Comparison of ENCODE assay signal across 1 cellular context in the genomic region with DNA sequence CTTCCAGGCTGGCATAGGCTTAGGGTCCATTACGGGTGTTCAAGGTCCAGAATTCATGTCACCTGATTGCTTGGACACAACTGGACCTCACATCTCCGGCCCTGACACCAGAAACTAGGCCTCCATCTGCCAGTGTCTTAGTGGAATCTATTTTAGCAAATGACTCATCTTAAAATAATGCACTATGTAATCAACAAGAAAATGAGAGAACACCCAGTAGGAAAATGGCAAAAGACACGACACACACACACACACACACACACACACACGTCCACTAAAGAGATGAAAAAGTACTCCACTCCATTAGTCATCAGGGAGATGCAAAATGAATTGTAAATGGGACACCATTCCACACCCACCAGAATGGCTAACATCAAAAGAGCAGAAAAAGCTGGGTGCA.
A peak's percentile ranks its signal among the peaks of the same experiment; 100 is the strongest.
TF ChIP-seq lines count a peak whose summit lies in the region.

No MANE protein-coding gene starts in this region.

TF ChIP-seq in HEK293, 187 proteins besides CTCF, POLR2A, EP300 and RAD21 (continued from another document and continues in another):
- TF ChIP-seq, protein P1, sequence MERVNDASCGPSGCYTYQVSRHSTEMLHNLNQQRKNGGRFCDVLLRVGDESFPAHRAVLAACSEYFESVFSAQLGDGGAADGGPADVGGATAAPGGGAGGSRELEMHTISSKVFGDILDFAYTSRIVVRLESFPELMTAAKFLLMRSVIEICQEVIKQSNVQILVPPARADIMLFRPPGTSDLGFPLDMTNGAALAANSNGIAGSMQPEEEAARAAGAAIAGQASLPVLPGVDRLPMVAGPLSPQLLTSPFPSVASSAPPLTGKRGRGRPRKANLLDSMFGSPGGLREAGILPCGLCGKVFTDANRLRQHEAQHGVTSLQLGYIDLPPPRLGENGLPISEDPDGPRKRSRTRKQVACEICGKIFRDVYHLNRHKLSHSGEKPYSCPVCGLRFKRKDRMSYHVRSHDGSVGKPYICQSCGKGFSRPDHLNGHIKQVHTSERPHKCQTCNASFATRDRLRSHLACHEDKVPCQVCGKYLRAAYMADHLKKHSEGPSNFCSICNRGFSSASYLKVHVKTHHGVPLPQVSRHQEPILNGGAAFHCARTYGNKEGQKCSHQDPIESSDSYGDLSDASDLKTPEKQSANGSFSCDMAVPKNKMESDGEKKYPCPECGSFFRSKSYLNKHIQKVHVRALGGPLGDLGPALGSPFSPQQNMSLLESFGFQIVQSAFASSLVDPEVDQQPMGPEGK (tag by site-specific recombination; IDR thresholded peaks at IDR 0.05): 0 out of 2 replicates have a peak, but pooled peaks have one; percentile 19
- TF ChIP-seq, protein P2, sequence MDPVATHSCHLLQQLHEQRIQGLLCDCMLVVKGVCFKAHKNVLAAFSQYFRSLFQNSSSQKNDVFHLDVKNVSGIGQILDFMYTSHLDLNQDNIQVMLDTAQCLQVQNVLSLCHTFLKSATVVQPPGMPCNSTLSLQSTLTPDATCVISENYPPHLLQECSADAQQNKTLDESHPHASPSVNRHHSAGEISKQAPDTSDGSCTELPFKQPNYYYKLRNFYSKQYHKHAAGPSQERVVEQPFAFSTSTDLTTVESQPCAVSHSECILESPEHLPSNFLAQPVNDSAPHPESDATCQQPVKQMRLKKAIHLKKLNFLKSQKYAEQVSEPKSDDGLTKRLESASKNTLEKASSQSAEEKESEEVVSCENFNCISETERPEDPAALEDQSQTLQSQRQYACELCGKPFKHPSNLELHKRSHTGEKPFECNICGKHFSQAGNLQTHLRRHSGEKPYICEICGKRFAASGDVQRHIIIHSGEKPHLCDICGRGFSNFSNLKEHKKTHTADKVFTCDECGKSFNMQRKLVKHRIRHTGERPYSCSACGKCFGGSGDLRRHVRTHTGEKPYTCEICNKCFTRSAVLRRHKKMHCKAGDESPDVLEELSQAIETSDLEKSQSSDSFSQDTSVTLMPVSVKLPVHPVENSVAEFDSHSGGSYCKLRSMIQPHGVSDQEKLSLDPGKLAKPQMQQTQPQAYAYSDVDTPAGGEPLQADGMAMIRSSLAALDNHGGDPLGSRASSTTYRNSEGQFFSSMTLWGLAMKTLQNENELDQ (tag by site-specific recombination; IDR thresholded peaks at IDR 0.05; ENCODE audit: low read depth): no peak
- TF ChIP-seq ZNF621 (tag by site-specific recombination; IDR thresholded peaks at IDR 0.05) (0 out of 2 replicates have a peak, but pooled peaks have one; percentile 36), ZNF747 (tag by site-specific recombination; IDR thresholded peaks at IDR 0.05) (no peak), SCRT2 (tag by site-specific recombination; IDR thresholded peaks at IDR 0.05) (no peak), GLIS2 (tag by site-specific recombination; IDR thresholded peaks at IDR 0.05) (no peak), ZFP69B (tag by site-specific recombination; IDR thresholded peaks at IDR 0.05) (no peak), ZNF596 (tag by site-specific recombination; IDR thresholded peaks at IDR 0.05) (no peak), KLF7 (tag by site-specific recombination; IDR thresholded peaks at IDR 0.05; ENCODE audit: borderline replicate concordance) (no peak), ZXDB (tag by site-specific recombination; IDR thresholded peaks at IDR 0.05) (no peak), ZNF626 (tag by site-specific recombination; IDR thresholded peaks at IDR 0.05) (no peak), ZNF214 (tag by site-specific recombination; IDR thresholded peaks at IDR 0.05; ENCODE audit: borderline replicate concordance) (no peak), ZNF701 (tag by site-specific recombination; IDR thresholded peaks at IDR 0.05) (no peak), ZSCAN16 (tag by site-specific recombination; IDR thresholded peaks at IDR 0.05) (no peak), ZNF24 (tag by site-specific recombination; IDR thresholded peaks at IDR 0.05) (0 out of 2 replicates have a peak, but pooled peaks have one; percentile 35), HIC1 (tag by site-specific recombination; IDR thresholded peaks at IDR 0.05) (peak; percentile 89), ZBTB44 (tag by site-specific recombination; IDR thresholded peaks at IDR 0.05) (no peak), ZNF791 (tag by site-specific recombination; IDR thresholded peaks at IDR 0.05) (no peak), SCRT1 (tag by site-specific recombination; IDR thresholded peaks at IDR 0.05; ENCODE audit: borderline replicate concordance) (no peak), EGR2 (tag by site-specific recombination; IDR thresholded peaks at IDR 0.05; ENCODE audit: low read depth) (no peak), GLIS1 (tag by site-specific recombination; IDR thresholded peaks at IDR 0.05) (peak; percentile 34; the same call in 1 of the 2 replicates), ZSCAN4 (tag by site-specific recombination; IDR thresholded peaks at IDR 0.05) (peak; percentile 59; the same call in 1 of the 2 replicates), ZIC2 (tag by site-specific recombination; IDR thresholded peaks at IDR 0.05) (no peak), SP2 (tag by site-specific recombination; IDR thresholded peaks at IDR 0.05) (no peak), BCL11B (tag by site-specific recombination; IDR thresholded peaks at IDR 0.05; ENCODE audit: low read depth) (no peak), MYNN (tag by site-specific recombination; IDR thresholded peaks at IDR 0.05; ENCODE audit: borderline replicate concordance) (no peak), KLF10 (tag by site-specific recombination; IDR thresholded peaks at IDR 0.05) (no peak), ZNF292 (tag by site-specific recombination; IDR thresholded peaks at IDR 0.05; ENCODE audit: borderline replicate concordance, low read depth) (no peak), ZNF501 (tag by site-specific recombination; IDR thresholded peaks at IDR 0.05) (0 out of 2 replicates have a peak, but pooled peaks have one; percentile 44), ZFP37 (tag by site-specific recombination; IDR thresholded peaks at IDR 0.05) (peak; percentile 77), ZNF776 (tag by site-specific recombination; IDR thresholded peaks at IDR 0.05; ENCODE audit: borderline replicate concordance) (no peak), KLF17 (tag by site-specific recombination; IDR thresholded peaks at IDR 0.05) (no peak), KLF1 (tag by site-specific recombination; IDR thresholded peaks at IDR 0.05) (no peak), ZNF211 (tag by site-specific recombination; IDR thresholded peaks at IDR 0.05; ENCODE audit: low read depth) (no peak), TCF7L2 (IDR thresholded peaks at IDR 0.05; ENCODE audit: borderline replicate concordance, low read depth, low read length) (no peak), ZNF19 (tag by site-specific recombination; IDR thresholded peaks at IDR 0.05; ENCODE audit: low read depth) (no peak), TRIM28 (IDR thresholded peaks at IDR 0.05; ENCODE audit: borderline replicate concordance, low read length) (no peak), ZNF623 (tag by site-specific recombination; IDR thresholded peaks at IDR 0.05) (no peak), FEZF1 (tag by site-specific recombination; IDR thresholded peaks at IDR 0.05) (no peak), ZNF530 (tag by site-specific recombination; IDR thresholded peaks at IDR 0.05; ENCODE audit: low read depth) (no peak), ZNF133 (tag by site-specific recombination; IDR thresholded peaks at IDR 0.05) (no peak), HOXD13 (CRISPR knock-in tag; IDR thresholded peaks at IDR 0.05; ENCODE audit: borderline replicate concordance) (no peak), ZNF660 (tag by site-specific recombination; IDR thresholded peaks at IDR 0.05) (no peak), ZBTB7A (tag by site-specific recombination; IDR thresholded peaks at IDR 0.05; ENCODE audit: low read depth) (no peak)
- TF ChIP-seq, protein P3, sequence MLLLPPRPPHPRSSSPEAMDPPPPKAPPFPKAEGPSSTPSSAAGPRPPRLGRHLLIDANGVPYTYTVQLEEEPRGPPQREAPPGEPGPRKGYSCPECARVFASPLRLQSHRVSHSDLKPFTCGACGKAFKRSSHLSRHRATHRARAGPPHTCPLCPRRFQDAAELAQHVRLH (tag by site-specific recombination; IDR thresholded peaks at IDR 0.05): no peak
- TF ChIP-seq, protein P4, sequence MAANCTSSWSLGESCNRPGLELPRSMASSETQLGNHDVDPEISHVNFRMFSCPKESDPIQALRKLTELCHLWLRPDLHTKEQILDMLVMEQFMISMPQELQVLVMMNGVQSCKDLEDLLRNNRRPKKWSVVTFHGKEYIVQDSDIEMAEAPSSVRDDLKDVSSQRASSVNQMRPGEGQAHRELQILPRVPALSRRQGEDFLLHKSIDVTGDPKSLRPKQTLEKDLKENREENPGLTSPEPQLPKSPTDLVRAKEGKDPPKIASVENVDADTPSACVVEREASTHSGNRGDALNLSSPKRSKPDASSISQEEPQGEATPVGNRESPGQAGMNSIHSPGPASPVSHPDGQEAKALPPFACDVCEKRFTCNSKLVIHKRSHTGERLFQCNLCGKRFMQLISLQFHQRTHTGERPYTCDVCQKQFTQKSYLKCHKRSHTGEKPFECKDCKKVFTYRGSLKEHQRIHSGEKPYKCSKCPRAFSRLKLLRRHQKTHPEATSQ (tag by site-specific recombination; IDR thresholded peaks at IDR 0.05): no peak
- TF ChIP-seq, protein P5, sequence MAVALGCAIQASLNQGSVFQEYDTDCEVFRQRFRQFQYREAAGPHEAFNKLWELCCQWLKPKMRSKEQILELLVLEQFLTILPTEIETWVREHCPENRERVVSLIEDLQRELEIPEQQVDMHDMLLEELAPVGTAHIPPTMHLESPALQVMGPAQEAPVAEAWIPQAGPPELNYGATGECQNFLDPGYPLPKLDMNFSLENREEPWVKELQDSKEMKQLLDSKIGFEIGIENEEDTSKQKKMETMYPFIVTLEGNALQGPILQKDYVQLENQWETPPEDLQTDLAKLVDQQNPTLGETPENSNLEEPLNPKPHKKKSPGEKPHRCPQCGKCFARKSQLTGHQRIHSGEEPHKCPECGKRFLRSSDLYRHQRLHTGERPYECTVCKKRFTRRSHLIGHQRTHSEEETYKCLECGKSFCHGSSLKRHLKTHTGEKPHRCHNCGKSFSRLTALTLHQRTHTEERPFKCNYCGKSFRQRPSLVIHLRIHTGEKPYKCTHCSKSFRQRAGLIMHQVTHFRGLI (tag by site-specific recombination; IDR thresholded peaks at IDR 0.05): no peak
- TF ChIP-seq, protein P6, sequence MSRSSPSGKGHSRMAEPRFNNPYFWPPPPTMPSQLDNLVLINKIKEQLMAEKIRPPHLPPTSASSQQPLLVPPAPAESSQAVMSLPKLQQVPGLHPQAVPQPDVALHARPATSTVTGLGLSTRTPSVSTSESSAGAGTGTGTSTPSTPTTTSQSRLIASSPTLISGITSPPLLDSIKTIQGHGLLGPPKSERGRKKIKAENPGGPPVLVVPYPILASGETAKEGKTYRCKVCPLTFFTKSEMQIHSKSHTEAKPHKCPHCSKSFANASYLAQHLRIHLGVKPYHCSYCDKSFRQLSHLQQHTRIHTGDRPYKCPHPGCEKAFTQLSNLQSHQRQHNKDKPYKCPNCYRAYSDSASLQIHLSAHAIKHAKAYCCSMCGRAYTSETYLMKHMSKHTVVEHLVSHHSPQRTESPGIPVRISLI (tag by site-specific recombination; IDR thresholded peaks at IDR 0.05): peak; percentile 91
